Comparison of ENCODE assay signal across 13 cellular contexts in genomic region chr7:2299853-2300512, GRCh38. TPM values are rescaled to one million over a fixed set of nuclear protein-coding genes. Genes with fewer than 3 reads are reported as not detected.
DNase-seq lines count a peak whose midpoint lies in the region; ATAC-seq, FAIRE-seq and TF ChIP-seq lines count a peak whose summit lies in the region.
"Had no signal": no experiment of that assay in that cellular context is flagged by ENCODE, and none has a peak within 500 bp of the region (broad histone marks: within the 10 kb centered on the region; RNA-seq: fewer than 3 reads in every experiment).

No MANE protein-coding gene starts in this region.

- H3K4me1 ChIP-seq in right atrium auricular region, result peaks cover 0 to 14% of the 10 kb centered on the region in 2 donors

- DNase-seq in GM12892 (ENCODE audit: insufficient read length) (no peak), NOMO-1 treated with dmso at 0.1 percent for 144 hours (lab: John Stamatoyannopoulos, UW; ENCODE audit: unreplicated experiment) (peak; percentile 4), right atrium auricular region (ENCODE audit: low spot score) (no peak), NCI-H2029 (lab: John Stamatoyannopoulos, UW) (no peak), NCI-H1092 treated with DMSO at 0.1 percent for 48 hours (lab: John Stamatoyannopoulos, UW) (no peak)
- no peak for DNase-seq in stimulated activated naive CD8-positive, alpha-beta T cell treated with anti-CD3 and anti-CD28 coated beads, Interleukin-15, amount 100 ng/mL, for 72 hours
- DNase-seq: activated CD4-positive, CD25-positive, alpha-beta regulatory T cell; anterior cingulate cortex; NCI-H510A treated with DMSO at 0.1 percent for 48 hours had no signal

- peak overlapping the region; percentile 2 to 39 for H3K27ac ChIP-seq in right atrium auricular region
- H3K27ac ChIP-seq: neutrophil had no signal

- H3K27ac Mint-ChIP-seq in stimulated activated naive CD8-positive, alpha-beta T cell treated with anti-CD3 and anti-CD28 coated beads, Interleukin-15, amount 100 ng/mL, for 72 hours, result peak overlapping the region in 1 of 2 donors; percentile 64

- H3K27me3 ChIP-seq in right atrium auricular region, result no peaks in the 10 kb centered on the region
- H3K27me3 ChIP-seq: gastroesophageal sphincter had no signal

- H3K4me3 Mint-ChIP-seq in stimulated activated naive CD8-positive, alpha-beta T cell treated with anti-CD3 and anti-CD28 coated beads, Interleukin-15, amount 100 ng/mL, for 72 hours, result peak overlapping the region; percentile 24 to 31

- TF ChIP-seq POLR2A in GM12892 (IDR thresholded peaks at IDR 0.05; ENCODE audit: low read depth, low read length), result no peak

- H3K36me3 ChIP-seq in right atrium auricular region, result no peaks in the 10 kb centered on the region
- H3K36me3 ChIP-seq: gastroesophageal sphincter, neutrophil had no signal

- H3K4me1 Mint-ChIP-seq in stimulated activated naive CD8-positive, alpha-beta T cell treated with anti-CD3 and anti-CD28 coated beads, Interleukin-15, amount 100 ng/mL, for 72 hours, result peaks cover 31% of the 10 kb centered on the region

- ATAC-seq in stimulated activated naive CD8-positive, alpha-beta T cell treated with anti-CD3 and anti-CD28 coated beads, Interleukin-15, amount 100 ng/mL, for 72 hours, result no peak
- ATAC-seq in GM18873 (IDR thresholded peaks at IDR 0.05; ENCODE audit: low FRiP score, unreplicated experiment) (no peak), HG03175 (IDR thresholded peaks at IDR 0.05; ENCODE audit: unreplicated experiment) (no peak)

- no peak overlapping the region for H3K4me3 ChIP-seq in right atrium auricular region

- no peaks in the 10 kb centered on the region for H3K27me3 Mint-ChIP-seq in stimulated activated naive CD8-positive, alpha-beta T cell treated with anti-CD3 and anti-CD28 coated beads, Interleukin-15, amount 100 ng/mL, for 72 hours

- H3K9me3 Mint-ChIP-seq in stimulated activated naive CD8-positive, alpha-beta T cell treated with anti-CD3 and anti-CD28 coated beads, Interleukin-15, amount 100 ng/mL, for 72 hours, result no peaks in the 10 kb centered on the region

- no peaks in the 10 kb centered on the region for H3K9me3 ChIP-seq in right atrium auricular region
- H3K9me3 ChIP-seq: gastroesophageal sphincter, neutrophil had no signal

- TF ChIP-seq CTCF in right atrium auricular region (IDR thresholded peaks at IDR 0.05), result no peak

- FAIRE-seq in GM12892 (lab: Jason Lieb, UNC), result peak; percentile 30

RNA-seq across cellular contexts. Expression of gene SNX8, which starts 14.3 kb away (rescaled TPM):
- polyA plus RNA-seq in GM12892 (2012; ENCODE audit: missing spikeins), result 57.1 TPM
- total RNA-seq in right atrium auricular region, result 10 to 100 TPM; 20.0 to 23.0 TPM

RNA-seq across cellular contexts. Expression of gene EIF3B, which starts 54.6 kb away (rescaled TPM):
- polyA plus RNA-seq in GM12892 (2012; ENCODE audit: missing spikeins), result 131 TPM
- total RNA-seq in right atrium auricular region, result 10 to 100 TPM; 51.4 to 66.9 TPM

RNA-seq across cellular contexts. Expression of gene NUDT1, which starts 58.0 kb away (rescaled TPM):
- polyA plus RNA-seq in GM12892 (2012; ENCODE audit: missing spikeins), result 39.5 TPM
- total RNA-seq in right atrium auricular region, result 10 to 100 TPM; 12.2 to 14.2 TPM

RNA-seq across cellular contexts. Expression of gene MRM2, which starts 58.0 kb away (rescaled TPM):
- 45.2 TPM for polyA plus RNA-seq in GM12892 (2012; ENCODE audit: missing spikeins)
- total RNA-seq in right atrium auricular region, result 10 to 100 TPM; 13.2 to 13.7 TPM
